In genomic region chr3:180762866-180763265, GRCh38 we compare ENCODE assay signal across 18 cellular contexts.
DNase-seq lines count a peak whose midpoint lies in the region; ATAC-seq and TF ChIP-seq lines count a peak whose summit lies in the region.
"Had no signal": no experiment of that assay in that cellular context is flagged by ENCODE, and none has a peak within 500 bp of the region (broad histone marks: within the 10 kb centered on the region; RNA-seq: fewer than 3 reads in every experiment).

No MANE protein-coding gene starts in this region.

- TF ChIP-seq CTCF in MCF 10A (IDR thresholded peaks at IDR 0.05; ENCODE audit: unreplicated experiment) (no peak), omental fat pad (IDR thresholded peaks at IDR 0.05) (no peak)

- H3K4me3 Mint-ChIP-seq in MCF 10A (ENCODE audit: unreplicated experiment), result peak overlapping the region; percentile 60
- H3K4me3 Mint-ChIP-seq: CD14-positive monocyte had no signal

- intact Hi-C loops in MCF 10A (cut with micrococcal nuclease), result loop anchor here (5.0 kb wide), 1 partner anchor 61 kb away; no protein-coding TSS in a partner anchor

- POLR2A ChIA-PET in MCF 10A (lab: Yijun Ruan, JAX), result interaction anchor here (0.5 to 1.8 kb wide), 17 partner anchors 10 to 1569 kb away, joined by 3 to 21 read pairs (median 5); partner anchors contain the start of genes FXR1 and TTC14

- DNase-seq in ELR (ENCODE audit: low read depth) (peak; percentile 5), NOMO-1 (lab: John Stamatoyannopoulos, UW; ENCODE audit: unreplicated experiment in 2 of 2) (peak; percentile 3 to 63), MCF 10A (ENCODE audit: unreplicated experiment) (peak; percentile 53), omental fat pad (ENCODE audit: low spot score) (no peak), T-helper 1 cell (no peak), NCI-H1417 (lab: John Stamatoyannopoulos, UW) (no peak)
- DNase-seq in activated naive CD4-positive, alpha-beta T cell treated with anti-CD3 and anti-CD28 coated beads, Interleukin-2, amount 50 U/mL, for 16 hours, result no peak
- DNase-seq: ACHN, AML-193, Caco-2, EL, H7, NCI-H1436 treated with DMSO at 0.1 percent for 48 hours, NCI-H2081 treated with DMSO at 0.1 percent for 48 hours, NCI-H510A treated with DMSO at 0.1 percent for 48 hours, NCI-H82, SW 1271 had no signal

- peak; percentile 48 for ATAC-seq in omental fat pad (ENCODE audit: low FRiP score)

- CTCF ChIA-PET in MCF 10A (lab: Yijun Ruan, JAX), result interaction anchor here (0.7 to 4.4 kb wide), 8 partner anchors 11 to 1092 kb away, joined by 3 to 36 read pairs (median 4); partner anchors contain the start of gene DNAJC19

- peaks cover 6% of the 10 kb centered on the region for H3K9me3 Mint-ChIP-seq in MCF 10A (ENCODE audit: unreplicated experiment)

- no TSS peak for BruUV-seq in MCF 10A (replicated peaks; lab: Mats Ljungman, UMichigan)

- H3K36me3 Mint-ChIP-seq in MCF 10A (ENCODE audit: insufficient read depth, unreplicated experiment), result no peaks in the 10 kb centered on the region
- H3K36me3 Mint-ChIP-seq: CD14-positive monocyte had no signal

- peaks cover 16% of the 10 kb centered on the region for H3K4me1 Mint-ChIP-seq in MCF 10A (ENCODE audit: insufficient read depth, unreplicated experiment)
- H3K4me1 Mint-ChIP-seq: CD14-positive monocyte had no signal

- H3K27me3 Mint-ChIP-seq in MCF 10A (ENCODE audit: insufficient read depth, unreplicated experiment), result no peaks in the 10 kb centered on the region

- peak overlapping the region; percentile 65 for H3K27ac Mint-ChIP-seq in MCF 10A (ENCODE audit: low read depth, unreplicated experiment)
- H3K27ac Mint-ChIP-seq: CD14-positive monocyte had no signal

Comparison
In these comparisons a context has a peak if more than half of its experiments do, and no peak if none do; other contexts are left out.
1. DNase-seq: peak in ELR (single experiment), NOMO-1 (2 of 2) and MCF 10A (single experiment); none in omental fat pad (single experiment), T-helper 1 cell (0 of 5), activated naive CD4-positive, alpha-beta T cell treated with anti-CD3 and anti-CD28 coated beads, Interleukin-2, amount 50 U/mL, for 16 hours (single experiment) and NCI-H1417 (0 of 3).